28 cellular contexts compared by ENCODE assay signal in the genomic region with DNA sequence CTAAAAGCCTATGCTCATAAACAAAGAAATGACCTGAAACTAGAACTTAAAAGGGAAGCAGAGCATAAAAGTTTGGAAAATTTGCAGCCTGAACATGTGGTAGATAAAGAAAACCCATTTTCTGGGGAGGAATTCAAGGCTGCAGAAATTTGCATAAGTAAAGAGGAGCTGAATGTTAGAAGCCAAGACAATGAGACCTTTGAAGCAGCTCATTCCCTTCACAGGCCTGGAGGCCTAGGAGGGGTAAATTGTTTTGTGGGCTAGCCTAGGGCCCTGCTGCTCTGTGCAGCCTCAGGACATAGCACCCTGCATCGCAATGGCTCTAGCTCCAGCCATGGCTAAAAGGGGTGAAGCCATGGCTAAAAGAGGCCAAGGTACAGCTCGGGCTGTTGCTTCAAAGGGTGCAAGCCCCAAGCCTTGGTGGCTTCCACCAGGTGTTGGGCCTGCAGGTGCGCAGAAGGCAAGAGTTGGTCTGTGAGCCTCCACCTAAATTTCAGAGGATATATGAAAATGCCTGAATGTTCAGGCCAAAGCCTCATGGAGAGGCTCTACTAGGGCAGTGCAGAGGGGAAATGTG. TPM values are rescaled to one million over a fixed set of nuclear protein-coding genes. Genes with fewer than 3 reads are reported as not detected.
"Had no signal": no experiment of that assay in that cellular context is flagged by ENCODE, and none has a peak within 500 bp of the region (broad histone marks: within the 10 kb centered on the region; RNA-seq: fewer than 3 reads in every experiment).

No MANE protein-coding gene starts in this region.

- DNase-seq: activated CD4-positive, alpha-beta T cell treated with anti-CD3 and anti-CD28 coated beads for 36 hours; activated CD8-positive, alpha-beta T cell treated with anti-CD3 and anti-CD28 coated beads for 36 hours; activated effector memory CD4-positive, alpha-beta T cell treated with Interleukin-2 at 50 U/mL for 16 hours; activated naive CD4-positive, alpha-beta T cell; activated naive CD8-positive, alpha-beta T cell treated with anti-CD3 and anti-CD28 coated beads, Interleukin-2, amount 50 U/mL, for 24 hours; activated T-cell treated with anti-CD3 and anti-CD28 coated beads, Interleukin-2, amount 50 U/mL, for 24 hours; amniotic stem cell; body of pancreas; central memory CD4-positive, alpha-beta T cell; NCI-H1092; NCI-H1417; NCI-H1930; NCI-H2171; NCI-H2227 treated with DMSO at 0.1 percent for 48 hours; NCI-H446 treated with DMSO at 0.1 percent for 48 hours; Peyer's patch; Right ventricle myocardium superior; SJCRH30; SK-N-SH; T-helper 1 cell had no signal

- H3K9me3 ChIP-seq: ascending aorta, body of pancreas, Peyer's patch, SJCRH30, SK-N-SH had no signal

- H3K36me3 Mint-ChIP-seq: activated naive CD4-positive, alpha-beta T cell treated with anti-CD3 and anti-CD28 coated beads, Interleukin-2, amount 50 U/mL, for 72 hours had no signal

- H3K4me2 ChIP-seq: SK-N-SH had no signal

- ATAC-seq: activated CD4-positive, alpha-beta T cell treated with anti-CD3 and anti-CD28 coated beads for 36 hours; activated CD8-positive, alpha-beta T cell treated with anti-CD3 and anti-CD28 coated beads for 36 hours; activated naive CD4-positive, alpha-beta T cell treated with anti-CD3 and anti-CD28 coated beads, Interleukin-2, amount 50 U/mL, for 72 hours; activated naive CD8-positive, alpha-beta T cell treated with anti-CD3 and anti-CD28 coated beads, Interleukin-2, amount 50 U/mL, for 24 hours; body of pancreas had no signal

- H3K9me3 Mint-ChIP-seq: activated CD8-positive, alpha-beta T cell treated with anti-CD3 and anti-CD28 coated beads for 36 hours; activated naive CD4-positive, alpha-beta T cell treated with anti-CD3 and anti-CD28 coated beads, Interleukin-2, amount 50 U/mL, for 72 hours; activated naive CD8-positive, alpha-beta T cell treated with anti-CD3 and anti-CD28 coated beads, Interleukin-2, amount 50 U/mL, for 24 hours; activated T-cell treated with anti-CD3 and anti-CD28 coated beads, Interleukin-2, amount 50 U/mL, for 24 hours had no signal

- H3K4me1 Mint-ChIP-seq: activated CD4-positive, alpha-beta T cell treated with anti-CD3 and anti-CD28 coated beads for 36 hours; activated naive CD8-positive, alpha-beta T cell treated with anti-CD3 and anti-CD28 coated beads, Interleukin-2, amount 50 U/mL, for 24 hours had no signal

- H3K4me3 Mint-ChIP-seq: activated CD4-positive, alpha-beta T cell treated with anti-CD3 and anti-CD28 coated beads for 36 hours; activated CD8-positive, alpha-beta T cell treated with anti-CD3 and anti-CD28 coated beads for 36 hours; activated naive CD8-positive, alpha-beta T cell treated with anti-CD3 and anti-CD28 coated beads, Interleukin-2, amount 50 U/mL, for 24 hours; activated T-cell treated with anti-CD3 and anti-CD28 coated beads, Interleukin-2, amount 50 U/mL, for 24 hours; activated T-helper 1 cell treated with anti-CD3 and anti-CD28 coated beads, Interleukin-12 subunit alpha, Interleukin-12 subunit beta, Interleukin-2, Interleukin-4 antibody, amounts not matched to agents 30 ng/mL and 10 ng/mL and 1 ng/mL, durations not matched to agents 14 hours and 24 hours and 36 hours had no signal

- H3K9ac ChIP-seq: SK-N-SH had no signal

- H3K4me1 ChIP-seq: ascending aorta, body of pancreas, Peyer's patch, SJCRH30 had no signal

- H3K27ac Mint-ChIP-seq: activated CD4-positive, alpha-beta T cell treated with anti-CD3 and anti-CD28 coated beads for 36 hours; activated CD8-positive, alpha-beta T cell treated with anti-CD3 and anti-CD28 coated beads for 36 hours; activated naive CD4-positive, alpha-beta T cell treated with anti-CD3 and anti-CD28 coated beads, Interleukin-2, amount 50 U/mL, for 72 hours; activated naive CD8-positive, alpha-beta T cell treated with anti-CD3 and anti-CD28 coated beads, Interleukin-2, amount 50 U/mL, for 24 hours; activated T-cell treated with anti-CD3 and anti-CD28 coated beads, Interleukin-2, amount 50 U/mL, for 24 hours; activated T-helper 1 cell treated with anti-CD3 and anti-CD28 coated beads, Interleukin-12 subunit alpha, Interleukin-12 subunit beta, Interleukin-2, Interleukin-4 antibody, amounts not matched to agents 30 ng/mL and 10 ng/mL and 1 ng/mL, durations not matched to agents 14 hours and 24 hours and 36 hours had no signal

- H3K36me3 ChIP-seq: ascending aorta, Peyer's patch, SJCRH30 had no signal

- H3K27me3 ChIP-seq: ascending aorta, body of pancreas, Peyer's patch, SJCRH30 had no signal

- H3K27me3 Mint-ChIP-seq: activated CD8-positive, alpha-beta T cell treated with anti-CD3 and anti-CD28 coated beads for 36 hours; activated T-cell treated with anti-CD3 and anti-CD28 coated beads, Interleukin-2, amount 50 U/mL, for 24 hours had no signal

- H3K4me3 ChIP-seq: ascending aorta, body of pancreas, Peyer's patch, SJCRH30 had no signal

- H3K27ac ChIP-seq: ascending aorta, body of pancreas, Peyer's patch, RWPE1, SJCRH30, VCaP had no signal

RNA-seq across cellular contexts. Expression of gene ZIC2, which starts 38.3 kb away (rescaled TPM):
- total RNA-seq: activated CD4-positive, alpha-beta T cell treated with anti-CD3 and anti-CD28 coated beads for 36 hours; activated CD8-positive, alpha-beta T cell treated with anti-CD3 and anti-CD28 coated beads for 36 hours; ascending aorta; body of pancreas; bronchial epithelial cell; Peyer's patch; Right ventricle myocardium superior; T-helper 2 cell treated with Interferon-gamma antibody and Interleukin-4, amounts not matched to agents 100 ng/mL and 5 ng/mL, for 36 hours had no signal
- polyA plus RNA-seq: SK-N-SH had no signal

RNA-seq across cellular contexts. Expression of gene ZIC5, which starts 48.3 kb away (rescaled TPM):
- total RNA-seq: activated CD4-positive, alpha-beta T cell treated with anti-CD3 and anti-CD28 coated beads for 36 hours; activated CD8-positive, alpha-beta T cell treated with anti-CD3 and anti-CD28 coated beads for 36 hours; activated naive CD4-positive, alpha-beta T cell treated with anti-CD3 and anti-CD28 coated beads, Interleukin-2, amount 50 U/mL, for 72 hours; activated T-helper 1 cell treated with anti-CD3 and anti-CD28 coated beads, Interleukin-12 subunit alpha, Interleukin-12 subunit beta, Interleukin-2, Interleukin-4 antibody, amounts not matched to agents 30 ng/mL and 10 ng/mL and 1 ng/mL, durations not matched to agents 14 hours and 24 hours and 36 hours; ascending aorta; body of pancreas; bronchial epithelial cell; MCF 10A; Peyer's patch; Right ventricle myocardium superior; T-helper 2 cell treated with Interferon-gamma antibody and Interleukin-4, amounts not matched to agents 100 ng/mL and 5 ng/mL, for 36 hours had no signal
- polyA plus RNA-seq: SK-N-SH had no signal
